Comparison of ENCODE assay signal across 8 cellular contexts in genomic region chr7:92835851-92836488, GRCh38. TPM values are rescaled to one million over a fixed set of nuclear protein-coding genes. Genes with fewer than 3 reads are reported as not detected.
DNase-seq lines count a peak whose midpoint lies in the region; ATAC-seq, FAIRE-seq and TF ChIP-seq lines count a peak whose summit lies in the region.

No MANE protein-coding gene starts in this region.

- H3K9me3 ChIP-seq in RWPE2 (ENCODE audit: severe bottlenecking) (no peaks in the 10 kb centered on the region), hepatocyte (ENCODE audit: low read depth) (no peaks in the 10 kb centered on the region), small intestine (ENCODE audit: control insufficient read depth, low read depth) (no peaks in the 10 kb centered on the region)

- H3K4me1 ChIP-seq in RWPE2 (ENCODE audit: insufficient read depth, poor library complexity, severe bottlenecking) (peaks cover 39% of the 10 kb centered on the region), hepatocyte (ENCODE audit: insufficient read depth) (peaks cover under 1% of the 10 kb centered on the region), small intestine (ENCODE audit: control insufficient read depth in 2 of 2, insufficient read depth in 1 of 2, low read depth in 1 of 2, low read length in 1 of 2) (no peaks in the 10 kb centered on the region)

- H3K36me3 Mint-ChIP-seq in activated naive CD8-positive, alpha-beta T cell treated with anti-CD3 and anti-CD28 coated beads, Interleukin-2, amount 50 U/mL, for 24 hours (ENCODE audit: low read depth): peaks cover 38% of the 10 kb centered on the region

- FAIRE-seq in small intestine (lab: Jason Lieb, UNC): no peak

- H3K36me3 ChIP-seq in RWPE2 (ENCODE audit: low read depth) (peaks cover 19% of the 10 kb centered on the region), hepatocyte (replicated peaks; ENCODE audit: insufficient read depth, low read depth) (no peaks in the 10 kb centered on the region), small intestine (ENCODE audit: control insufficient read depth in 2 of 2, insufficient read depth in 2 of 2, low read length in 2 of 2) (no peaks in the 10 kb centered on the region)

- peaks cover 34% of the 10 kb centered on the region for H3K79me2 ChIP-seq in hepatocyte

- H3K27ac ChIP-seq in RWPE2 (ENCODE audit: poor library complexity, severe bottlenecking) (peak overlapping the region; percentile 90), hepatocyte (peak overlapping the region; percentile 98), small intestine (ENCODE audit: low read depth in 1 of 2, low read length in 1 of 2) (peak overlapping the region; percentile 38 to 94)

- peaks cover 38% of the 10 kb centered on the region for H3K4me1 Mint-ChIP-seq in activated naive CD8-positive, alpha-beta T cell treated with anti-CD3 and anti-CD28 coated beads, Interleukin-2, amount 50 U/mL, for 24 hours

- H3K27me3 ChIP-seq in RWPE2 (ENCODE audit: insufficient read depth, poor library complexity, severe bottlenecking) (no peaks in the 10 kb centered on the region), hepatocyte (no peaks in the 10 kb centered on the region), small intestine (ENCODE audit: control insufficient read depth in 2 of 2, insufficient read depth in 2 of 2, low read length in 2 of 2) (no peaks in the 10 kb centered on the region)

- H3K27ac Mint-ChIP-seq in activated naive CD8-positive, alpha-beta T cell treated with anti-CD3 and anti-CD28 coated beads, Interleukin-2, amount 50 U/mL, for 24 hours: peak overlapping the region; percentile 98

- TF ChIP-seq CTCF in RWPE2 (IDR thresholded peaks at IDR 0.05; ENCODE audit: poor library complexity, severe bottlenecking) (no peak), hepatocyte (IDR thresholded peaks at IDR 0.05; ENCODE audit: poor library complexity) (no peak)

- no peaks in the 10 kb centered on the region for H3K9me3 Mint-ChIP-seq in activated naive CD8-positive, alpha-beta T cell treated with anti-CD3 and anti-CD28 coated beads, Interleukin-2, amount 50 U/mL, for 24 hours

- H3K9me2 ChIP-seq in hepatocyte (replicated peaks; ENCODE audit: insufficient read depth): no peaks in the 10 kb centered on the region

- H3K27me3 Mint-ChIP-seq in activated naive CD8-positive, alpha-beta T cell treated with anti-CD3 and anti-CD28 coated beads, Interleukin-2, amount 50 U/mL, for 24 hours: peaks cover 15% of the 10 kb centered on the region

- peaks cover 6% of the 10 kb centered on the region for H4K20me1 ChIP-seq in hepatocyte (ENCODE audit: insufficient read depth, poor library complexity, severe bottlenecking)

- H3K4me3 Mint-ChIP-seq in activated naive CD8-positive, alpha-beta T cell treated with anti-CD3 and anti-CD28 coated beads, Interleukin-2, amount 50 U/mL, for 24 hours: peak overlapping the region; percentile 92

- ATAC-seq in RWPE2 (ENCODE audit: low read depth): no peak
- ATAC-seq in activated naive CD8-positive, alpha-beta T cell treated with anti-CD3 and anti-CD28 coated beads, Interleukin-2, amount 50 U/mL, for 24 hours: no peak
- no peak for ATAC-seq in HG03108 (IDR thresholded peaks at IDR 0.05; ENCODE audit: unreplicated experiment)
- no peak for ATAC-seq in GM18519 (IDR thresholded peaks at IDR 0.05; ENCODE audit: low FRiP score, unreplicated experiment)

- under 1% methylated on average over 29 of the region's 32 CpGs for WGBS in hepatocyte (ENCODE audit: low lambda C conversion rate, missing lambda C conversion rate)
- WGBS in small intestine, 3 donors: 0 to 1% (median 1%) methylated on average over 31 to 32 of the region's 32 CpGs

- peak overlapping the region; percentile 76 for H2AFZ ChIP-seq in hepatocyte

- H3K4me2 ChIP-seq in hepatocyte: peak overlapping the region; percentile 88

- peak overlapping the region; percentile 85 for H3K4me3 ChIP-seq in RWPE2 (ENCODE audit: severe bottlenecking)
- H3K4me3 ChIP-seq in hepatocyte: peak overlapping the region; percentile 58
- peak overlapping the region; percentile 64 to 86 for H3K4me3 ChIP-seq in small intestine (ENCODE audit: low read depth in 1 of 2, low read length in 2 of 2)

- DNase-seq in SIG-M5 treated with dmso at 0.1 percent for 504 hours (lab: John Stamatoyannopoulos, UW; ENCODE audit: unreplicated experiment): peak; percentile 27
- DNase-seq in SIG-M5 (lab: John Stamatoyannopoulos, UW): no peak
- DNase-seq in RWPE2 (ENCODE audit: low spot score): no peak
- DNase-seq in activated naive CD8-positive, alpha-beta T cell treated with anti-CD3 and anti-CD28 coated beads, Interleukin-2, amount 50 U/mL, for 24 hours: peak; percentile 33
- peak; percentile 28 for DNase-seq in hepatocyte (ENCODE audit: low spot score)
- peak; percentile 50 for DNase-seq in small intestine

RNA-seq across cellular contexts. Expression of gene CDK6, which starts 0.4 kb away (rescaled TPM):
- 64.5 and 69.6 TPM in 2 replicates for total RNA-seq in hepatocyte
- polyA plus RNA-seq in hepatocyte (15.9 and 18.7 TPM in 2 replicates), small intestine (10 to 100 TPM in 1 of 3 donors, 1 to 10 TPM in 2; 1.6 to 14.2 (median 2.0) TPM)

Comparison
In these comparisons a context has a peak if more than half of its experiments do, and no peak if none do; other contexts are left out.
1. DNase-seq: peak in SIG-M5 treated with dmso at 0.1 percent for 504 hours (single experiment), activated naive CD8-positive, alpha-beta T cell treated with anti-CD3 and anti-CD28 coated beads, Interleukin-2, amount 50 U/mL, for 24 hours (single experiment), hepatocyte (single experiment) and small intestine (single experiment); none in SIG-M5 (single experiment) and RWPE2 (single experiment).
2. Peak in every context shown above with its lines, with median percentiles within 50 percentile points of each other: H3K27ac ChIP-seq and H3K4me3 ChIP-seq.